Comparison of ENCODE assay signal across 1 cellular context in the genomic region with DNA sequence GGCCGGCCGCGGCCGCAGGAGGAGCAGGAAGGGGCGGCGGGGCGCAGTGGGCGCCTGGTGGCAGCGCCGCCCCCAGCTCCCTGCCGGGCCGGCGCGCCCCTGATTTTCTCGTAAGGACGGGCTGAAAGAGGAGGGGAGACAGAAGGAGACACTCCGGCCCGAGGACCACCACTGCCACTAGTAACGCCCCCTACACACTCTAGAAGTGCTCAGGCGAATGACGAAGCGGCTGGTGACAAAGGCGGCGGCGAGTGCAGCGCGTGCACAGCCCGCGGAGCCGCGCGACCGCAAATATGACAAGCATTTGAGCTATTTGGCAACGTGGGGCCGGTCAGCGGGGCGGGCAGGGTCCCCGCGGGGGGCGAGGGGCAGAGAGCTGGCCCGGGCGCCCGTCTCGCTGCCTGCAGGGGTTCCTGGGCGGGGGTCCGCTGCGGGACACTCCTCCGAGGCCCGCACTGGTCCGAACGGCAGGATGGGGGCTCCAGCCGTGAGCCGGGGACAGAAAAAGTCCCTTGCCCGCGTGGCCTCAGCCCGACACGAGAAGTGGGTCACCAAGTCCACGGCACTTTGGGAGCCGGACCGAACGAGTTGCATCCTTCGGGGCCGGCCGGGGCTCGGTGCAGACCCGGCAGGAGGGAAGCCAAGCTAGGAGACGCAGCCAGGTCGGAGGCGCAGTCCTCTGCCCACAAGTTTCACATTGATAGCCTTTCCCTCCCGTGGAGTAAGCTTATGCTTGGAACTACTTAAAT.
TF ChIP-seq lines count a peak whose summit lies in the region.

No MANE protein-coding gene starts in this region.

TF ChIP-seq in K562, 482 proteins besides CTCF, POLR2A, EP300 and RAD21 (continued from another document and continues in another):
- TF ChIP-seq, protein P1, sequence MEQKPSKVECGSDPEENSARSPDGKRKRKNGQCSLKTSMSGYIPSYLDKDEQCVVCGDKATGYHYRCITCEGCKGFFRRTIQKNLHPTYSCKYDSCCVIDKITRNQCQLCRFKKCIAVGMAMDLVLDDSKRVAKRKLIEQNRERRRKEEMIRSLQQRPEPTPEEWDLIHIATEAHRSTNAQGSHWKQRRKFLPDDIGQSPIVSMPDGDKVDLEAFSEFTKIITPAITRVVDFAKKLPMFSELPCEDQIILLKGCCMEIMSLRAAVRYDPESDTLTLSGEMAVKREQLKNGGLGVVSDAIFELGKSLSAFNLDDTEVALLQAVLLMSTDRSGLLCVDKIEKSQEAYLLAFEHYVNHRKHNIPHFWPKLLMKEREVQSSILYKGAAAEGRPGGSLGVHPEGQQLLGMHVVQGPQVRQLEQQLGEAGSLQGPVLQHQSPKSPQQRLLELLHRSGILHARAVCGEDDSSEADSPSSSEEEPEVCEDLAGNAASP (IDR thresholded peaks at IDR 0.05): no peak
- TF ChIP-seq FOXP1 (CRISPR knock-in tag; IDR thresholded peaks at IDR 0.05) (no peak), ARNT (IDR thresholded peaks at IDR 0.05) (no peak), HLTF (IDR thresholded peaks at IDR 0.05) (no peak), USF1 (CRISPR knock-in tag; IDR thresholded peaks at IDR 0.05) (peak; percentile 35; the same call in 1 of the 2 replicates), RFX7 (CRISPR knock-in tag; IDR thresholded peaks at IDR 0.05) (no peak), ZNF584 (CRISPR knock-in tag; IDR thresholded peaks at IDR 0.05; ENCODE audit: low read depth) (no peak), ZNF766 (CRISPR knock-in tag; conservative IDR thresholded peaks at IDR 0.05) (0 out of 2 replicates have a peak, but pooled peaks have one; percentile 44), GTF2A2 (tag; IDR thresholded peaks at IDR 0.05) (no peak), ETV5 (CRISPR knock-in tag; IDR thresholded peaks at IDR 0.05; ENCODE audit: low read depth) (no peak), COPS2 (conservative IDR thresholded peaks at IDR 0.05) (no peak), ZNF699 (CRISPR knock-in tag; IDR thresholded peaks at IDR 0.05; ENCODE audit: insufficient replicate concordance) (no peak), NUFIP1 (IDR thresholded peaks at IDR 0.05; ENCODE audit: partially characterized antibody) (no peak), FOXA1 (IDR thresholded peaks at IDR 0.05; ENCODE audit: borderline replicate concordance) (no peak), SP2 (IDR thresholded peaks at IDR 0.05; ENCODE audit: extremely low read depth, low read depth, low read length, poor library complexity, severe bottlenecking) (no peak), RBM14 (IDR thresholded peaks at IDR 0.05; ENCODE audit: borderline replicate concordance, insufficient read depth, low read depth, low read length) (no peak), BCL6 (CRISPR knock-in tag; IDR thresholded peaks at IDR 0.05) (no peak), HDAC6 (IDR thresholded peaks at IDR 0.05; ENCODE audit: low read depth, low read length) (no peak), ELF4 (CRISPR knock-in tag; IDR thresholded peaks at IDR 0.05) (no peak), PCBP1 (IDR thresholded peaks at IDR 0.05; ENCODE audit: low read depth, low read length, poor library complexity, severe bottlenecking) (peak; percentile 33), ETS1 (conservative IDR thresholded peaks at IDR 0.05; ENCODE audit: control insufficient read depth, low read depth, low read length) (no peak)
- TF ChIP-seq, protein P2, sequence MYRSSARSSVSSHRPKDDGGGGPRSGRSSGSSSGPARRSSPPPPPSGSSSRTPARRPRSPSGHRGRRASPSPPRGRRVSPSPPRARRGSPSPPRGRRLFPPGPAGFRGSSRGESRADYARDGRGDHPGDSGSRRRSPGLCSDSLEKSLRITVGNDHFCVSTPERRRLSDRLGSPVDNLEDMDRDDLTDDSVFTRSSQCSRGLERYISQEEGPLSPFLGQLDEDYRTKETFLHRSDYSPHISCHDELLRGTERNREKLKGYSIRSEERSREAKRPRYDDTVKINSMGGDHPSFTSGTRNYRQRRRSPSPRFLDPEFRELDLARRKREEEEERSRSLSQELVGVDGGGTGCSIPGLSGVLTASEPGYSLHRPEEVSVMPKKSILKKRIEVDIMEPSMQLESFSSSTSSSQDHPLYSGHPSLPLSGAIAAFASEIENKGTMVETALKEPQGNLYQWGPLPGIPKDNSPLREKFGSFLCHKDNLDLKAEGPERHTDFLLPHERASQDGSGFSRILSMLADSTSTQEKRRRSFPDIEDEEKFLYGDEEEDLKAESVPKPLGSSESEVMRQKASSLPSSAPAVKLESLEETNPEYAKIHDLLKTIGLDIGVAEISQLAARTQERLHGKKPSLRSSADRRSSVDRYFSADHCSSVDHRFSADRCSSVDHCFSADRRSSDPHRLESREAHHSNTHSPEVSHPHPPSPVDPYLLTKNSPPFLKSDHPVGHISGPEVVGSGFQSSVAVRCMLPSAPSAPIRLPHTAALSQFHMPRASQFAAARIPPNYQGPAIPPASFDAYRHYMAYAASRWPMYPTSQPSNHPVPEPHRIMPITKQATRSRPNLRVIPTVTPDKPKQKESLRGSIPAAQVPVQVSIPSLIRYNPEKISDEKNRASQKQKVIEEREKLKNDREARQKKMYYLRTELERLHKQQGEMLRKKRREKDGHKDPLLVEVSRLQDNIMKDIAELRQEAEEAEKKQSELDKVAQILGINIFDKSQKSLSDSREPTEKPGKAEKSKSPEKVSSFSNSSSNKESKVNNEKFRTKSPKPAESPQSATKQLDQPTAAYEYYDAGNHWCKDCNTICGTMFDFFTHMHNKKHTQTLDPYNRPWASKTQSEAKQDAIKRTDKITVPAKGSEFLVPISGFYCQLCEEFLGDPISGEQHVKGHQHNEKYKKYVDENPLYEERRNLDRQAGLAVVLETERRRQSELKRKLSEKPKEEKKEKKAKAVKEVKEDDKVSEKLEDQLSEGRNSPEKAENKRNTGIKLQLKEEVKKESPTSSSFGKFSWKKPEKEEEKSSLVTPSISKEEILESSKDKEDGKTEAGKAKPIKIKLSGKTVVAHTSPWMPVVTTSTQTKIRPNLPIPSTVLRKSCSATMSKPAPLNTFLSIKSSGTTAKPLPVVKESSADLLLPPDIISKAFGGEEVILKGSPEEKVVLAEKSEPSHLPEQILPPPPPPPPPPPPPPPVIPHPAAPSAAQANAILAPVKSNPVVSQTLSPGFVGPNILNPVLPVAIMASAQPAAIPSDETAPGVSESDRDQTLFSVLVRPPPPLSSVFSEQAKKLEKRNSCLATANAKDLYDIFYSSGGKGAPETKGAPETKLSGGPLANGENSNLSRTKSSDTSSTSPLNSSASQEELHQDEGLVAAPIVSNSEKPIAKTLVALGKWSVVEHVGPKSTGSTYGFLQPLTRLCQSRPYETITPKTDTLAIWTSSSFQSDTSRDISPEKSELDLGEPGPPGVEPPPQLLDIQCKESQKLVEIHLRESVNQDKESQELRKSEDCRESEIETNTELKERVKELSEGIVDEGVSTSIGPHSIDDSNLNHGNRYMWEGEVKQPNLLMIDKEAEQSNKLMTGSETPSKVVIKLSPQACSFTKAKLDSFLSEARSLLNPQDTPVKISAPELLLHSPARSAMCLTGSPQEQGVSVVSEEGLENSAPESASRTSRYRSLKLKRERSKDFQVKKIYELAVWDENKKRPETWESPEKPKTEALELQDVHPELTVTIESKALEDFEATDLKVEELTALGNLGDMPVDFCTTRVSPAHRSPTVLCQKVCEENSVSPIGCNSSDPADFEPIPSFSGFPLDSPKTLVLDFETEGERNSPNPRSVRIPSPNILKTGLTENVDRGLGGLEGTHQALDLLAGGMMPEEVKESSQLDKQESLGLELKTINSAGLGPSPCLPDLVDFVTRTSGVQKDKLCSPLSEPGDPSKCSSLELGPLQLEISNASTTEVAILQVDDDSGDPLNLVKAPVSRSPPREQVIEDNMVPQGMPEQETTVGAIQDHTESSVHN (IDR thresholded peaks at IDR 0.05; ENCODE audit: borderline replicate concordance in 1 of 2, low read depth in 1 of 2): no peak
- TF ChIP-seq, protein P3, sequence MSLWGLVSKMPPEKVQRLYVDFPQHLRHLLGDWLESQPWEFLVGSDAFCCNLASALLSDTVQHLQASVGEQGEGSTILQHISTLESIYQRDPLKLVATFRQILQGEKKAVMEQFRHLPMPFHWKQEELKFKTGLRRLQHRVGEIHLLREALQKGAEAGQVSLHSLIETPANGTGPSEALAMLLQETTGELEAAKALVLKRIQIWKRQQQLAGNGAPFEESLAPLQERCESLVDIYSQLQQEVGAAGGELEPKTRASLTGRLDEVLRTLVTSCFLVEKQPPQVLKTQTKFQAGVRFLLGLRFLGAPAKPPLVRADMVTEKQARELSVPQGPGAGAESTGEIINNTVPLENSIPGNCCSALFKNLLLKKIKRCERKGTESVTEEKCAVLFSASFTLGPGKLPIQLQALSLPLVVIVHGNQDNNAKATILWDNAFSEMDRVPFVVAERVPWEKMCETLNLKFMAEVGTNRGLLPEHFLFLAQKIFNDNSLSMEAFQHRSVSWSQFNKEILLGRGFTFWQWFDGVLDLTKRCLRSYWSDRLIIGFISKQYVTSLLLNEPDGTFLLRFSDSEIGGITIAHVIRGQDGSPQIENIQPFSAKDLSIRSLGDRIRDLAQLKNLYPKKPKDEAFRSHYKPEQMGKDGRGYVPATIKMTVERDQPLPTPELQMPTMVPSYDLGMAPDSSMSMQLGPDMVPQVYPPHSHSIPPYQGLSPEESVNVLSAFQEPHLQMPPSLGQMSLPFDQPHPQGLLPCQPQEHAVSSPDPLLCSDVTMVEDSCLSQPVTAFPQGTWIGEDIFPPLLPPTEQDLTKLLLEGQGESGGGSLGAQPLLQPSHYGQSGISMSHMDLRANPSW (CRISPR knock-in tag; IDR thresholded peaks at IDR 0.05): no peak
- TF ChIP-seq, protein P4, sequence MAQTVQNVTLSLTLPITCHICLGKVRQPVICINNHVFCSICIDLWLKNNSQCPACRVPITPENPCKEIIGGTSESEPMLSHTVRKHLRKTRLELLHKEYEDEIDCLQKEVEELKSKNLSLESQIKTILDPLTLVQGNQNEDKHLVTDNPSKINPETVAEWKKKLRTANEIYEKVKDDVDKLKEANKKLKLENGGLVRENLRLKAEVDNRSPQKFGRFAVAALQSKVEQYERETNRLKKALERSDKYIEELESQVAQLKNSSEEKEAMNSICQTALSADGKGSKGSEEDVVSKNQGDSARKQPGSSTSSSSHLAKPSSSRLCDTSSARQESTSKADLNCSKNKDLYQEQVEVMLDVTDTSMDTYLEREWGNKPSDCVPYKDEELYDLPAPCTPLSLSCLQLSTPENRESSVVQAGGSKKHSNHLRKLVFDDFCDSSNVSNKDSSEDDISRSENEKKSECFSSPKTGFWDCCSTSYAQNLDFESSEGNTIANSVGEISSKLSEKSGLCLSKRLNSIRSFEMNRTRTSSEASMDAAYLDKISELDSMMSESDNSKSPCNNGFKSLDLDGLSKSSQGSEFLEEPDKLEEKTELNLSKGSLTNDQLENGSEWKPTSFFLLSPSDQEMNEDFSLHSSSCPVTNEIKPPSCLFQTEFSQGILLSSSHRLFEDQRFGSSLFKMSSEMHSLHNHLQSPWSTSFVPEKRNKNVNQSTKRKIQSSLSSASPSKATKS (CRISPR knock-in tag; IDR thresholded peaks at IDR 0.05): no peak
- TF ChIP-seq, protein P5, sequence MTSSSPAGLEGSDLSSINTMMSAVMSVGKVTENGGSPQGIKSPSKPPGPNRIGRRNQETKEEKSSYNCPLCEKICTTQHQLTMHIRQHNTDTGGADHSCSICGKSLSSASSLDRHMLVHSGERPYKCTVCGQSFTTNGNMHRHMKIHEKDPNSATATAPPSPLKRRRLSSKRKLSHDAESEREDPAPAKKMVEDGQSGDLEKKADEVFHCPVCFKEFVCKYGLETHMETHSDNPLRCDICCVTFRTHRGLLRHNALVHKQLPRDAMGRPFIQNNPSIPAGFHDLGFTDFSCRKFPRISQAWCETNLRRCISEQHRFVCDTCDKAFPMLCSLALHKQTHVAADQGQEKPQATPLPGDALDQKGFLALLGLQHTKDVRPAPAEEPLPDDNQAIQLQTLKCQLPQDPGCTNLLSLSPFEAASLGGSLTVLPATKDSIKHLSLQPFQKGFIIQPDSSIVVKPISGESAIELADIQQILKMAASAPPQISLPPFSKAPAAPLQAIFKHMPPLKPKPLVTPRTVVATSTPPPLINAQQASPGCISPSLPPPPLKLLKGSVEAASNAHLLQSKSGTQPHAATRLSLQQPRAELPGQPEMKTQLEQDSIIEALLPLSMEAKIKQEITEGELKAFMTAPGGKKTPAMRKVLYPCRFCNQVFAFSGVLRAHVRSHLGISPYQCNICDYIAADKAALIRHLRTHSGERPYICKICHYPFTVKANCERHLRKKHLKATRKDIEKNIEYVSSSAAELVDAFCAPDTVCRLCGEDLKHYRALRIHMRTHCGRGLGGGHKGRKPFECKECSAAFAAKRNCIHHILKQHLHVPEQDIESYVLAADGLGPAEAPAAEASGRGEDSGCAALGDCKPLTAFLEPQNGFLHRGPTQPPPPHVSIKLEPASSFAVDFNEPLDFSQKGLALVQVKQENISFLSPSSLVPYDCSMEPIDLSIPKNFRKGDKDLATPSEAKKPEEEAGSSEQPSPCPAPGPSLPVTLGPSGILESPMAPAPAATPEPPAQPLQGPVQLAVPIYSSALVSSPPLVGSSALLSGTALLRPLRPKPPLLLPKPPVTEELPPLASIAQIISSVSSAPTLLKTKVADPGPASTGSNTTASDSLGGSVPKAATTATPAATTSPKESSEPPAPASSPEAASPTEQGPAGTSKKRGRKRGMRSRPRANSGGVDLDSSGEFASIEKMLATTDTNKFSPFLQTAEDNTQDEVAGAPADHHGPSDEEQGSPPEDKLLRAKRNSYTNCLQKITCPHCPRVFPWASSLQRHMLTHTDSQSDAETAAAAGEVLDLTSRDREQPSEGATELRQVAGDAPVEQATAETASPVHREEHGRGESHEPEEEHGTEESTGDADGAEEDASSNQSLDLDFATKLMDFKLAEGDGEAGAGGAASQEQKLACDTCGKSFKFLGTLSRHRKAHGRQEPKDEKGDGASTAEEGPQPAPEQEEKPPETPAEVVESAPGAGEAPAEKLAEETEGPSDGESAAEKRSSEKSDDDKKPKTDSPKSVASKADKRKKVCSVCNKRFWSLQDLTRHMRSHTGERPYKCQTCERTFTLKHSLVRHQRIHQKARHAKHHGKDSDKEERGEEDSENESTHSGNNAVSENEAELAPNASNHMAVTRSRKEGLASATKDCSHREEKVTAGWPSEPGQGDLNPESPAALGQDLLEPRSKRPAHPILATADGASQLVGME (CRISPR knock-in tag; IDR thresholded peaks at IDR 0.05): no peak
- TF ChIP-seq, protein P6, sequence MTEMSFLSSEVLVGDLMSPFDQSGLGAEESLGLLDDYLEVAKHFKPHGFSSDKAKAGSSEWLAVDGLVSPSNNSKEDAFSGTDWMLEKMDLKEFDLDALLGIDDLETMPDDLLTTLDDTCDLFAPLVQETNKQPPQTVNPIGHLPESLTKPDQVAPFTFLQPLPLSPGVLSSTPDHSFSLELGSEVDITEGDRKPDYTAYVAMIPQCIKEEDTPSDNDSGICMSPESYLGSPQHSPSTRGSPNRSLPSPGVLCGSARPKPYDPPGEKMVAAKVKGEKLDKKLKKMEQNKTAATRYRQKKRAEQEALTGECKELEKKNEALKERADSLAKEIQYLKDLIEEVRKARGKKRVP (CRISPR knock-in tag; IDR thresholded peaks at IDR 0.05): no peak
